In genomic region chr22:20239063-20239950, GRCh38 we compare ENCODE assay signal across 9 cellular contexts. TPM values are rescaled to one million over a fixed set of nuclear protein-coding genes. Genes with fewer than 3 reads are reported as not detected.
A peak's percentile ranks its signal among the peaks of the same experiment; 100 is the strongest.
DNase-seq lines count a peak whose midpoint lies in the region; ATAC-seq, FAIRE-seq and TF ChIP-seq lines count a peak whose summit lies in the region.
"Had no signal": no experiment of that assay in that cellular context is flagged by ENCODE, and none has a peak within 500 bp of the region (broad histone marks: within the 10 kb centered on the region; RNA-seq: fewer than 3 reads in every experiment).

No MANE protein-coding gene starts in this region.

- H3K14ac ChIP-seq in H1 (ENCODE audit: insufficient read length): no peak overlapping the region

- H2BK120ac ChIP-seq in H1 (replicated peaks; ENCODE audit: low read depth, low read length): no peak overlapping the region

- H4K5ac ChIP-seq in H1 (ENCODE audit: insufficient read length, low read depth, low read length): no peak overlapping the region

- peak overlapping the region; percentile 2; the same call in 1 of the 2 replicates for H4K8ac ChIP-seq in H1 (ENCODE audit: extremely low read depth, insufficient read depth, low read length)

- H2BK15ac ChIP-seq in H1 (ENCODE audit: low read length): 0 out of 2 replicates have a peak overlapping the region, but pooled peaks have one; percentile 72

- no peaks in the 10 kb centered on the region for H3K36me3 ChIP-seq in CD4-positive, alpha-beta memory T cell (ENCODE audit: insufficient read depth, low read length)
- H3K36me3 ChIP-seq in H1 (ENCODE audit: control insufficient read depth in 2 of 4, insufficient read depth in 4 of 4, low read length in 3 of 4) (peaks cover 0 to 14% (median 0%) of the 10 kb centered on the region in 4 experiments; a peak in 2 of 8 replicates), vagina (no peaks in the 10 kb centered on the region)

- no peaks in the 10 kb centered on the region for H3K27me3 ChIP-seq in CD4-positive, alpha-beta memory T cell (ENCODE audit: insufficient read depth, low read length)
- H3K27me3 ChIP-seq in H1 (replicated peaks in 1 of 4; ENCODE audit: control insufficient read depth in 3 of 4, extremely low read depth in 1 of 4, insufficient read depth in 3 of 4, low read length in 3 of 4) (no peaks in the 10 kb centered on the region), vagina (no peaks in the 10 kb centered on the region)

- no peak overlapping the region; a peak in 1 of 7 replicates for H3K9ac ChIP-seq in H1 (replicated peaks in 1 of 4; ENCODE audit: extremely low read depth in 1 of 4, low read depth in 3 of 4, low read length in 3 of 4)

- no peak overlapping the region for H3K56ac ChIP-seq in H1 (replicated peaks; ENCODE audit: insufficient read length, low read depth, low read length)

- intact Hi-C loops in CD4-positive, alpha-beta memory T cell (cut with micrococcal nuclease): no loop called here
- intact Hi-C loops in vagina (cut with DNase I): no loop called here

- H4K20me1 ChIP-seq in H1 (replicated peaks in 1 of 2; ENCODE audit: control insufficient read depth in 1 of 2, insufficient read depth in 2 of 2, low read length in 2 of 2): peaks cover 1 to 2% of the 10 kb centered on the region in 2 experiments

- H3K4me1 Mint-ChIP-seq in CD4-positive, alpha-beta memory T cell: peaks cover 11 to 45% (median 28%) of the 10 kb centered on the region in 4 donors

- H3K9me3 Mint-ChIP-seq in CD4-positive, alpha-beta memory T cell: no peaks in the 10 kb centered on the region

- no peaks in the 10 kb centered on the region for H3K36me3 Mint-ChIP-seq in CD4-positive, alpha-beta memory T cell

- no peak overlapping the region for H3K4me3 ChIP-seq in CD4-positive, alpha-beta memory T cell (ENCODE audit: low read length in 2 of 2)
- no peak overlapping the region for H3K4me3 ChIP-seq in H1 (ENCODE audit: extremely low read depth in 1 of 4, insufficient read depth in 2 of 4, low read depth in 3 of 4, low read length in 4 of 4)
- peak overlapping the region in 1 of 2 donors; percentile 21 for H3K4me3 ChIP-seq in vagina

- no peak for FAIRE-seq in H1 (lab: Jason Lieb, UNC)
- FAIRE-seq: colon had no signal

- no peaks in the 10 kb centered on the region for H3K23me2 ChIP-seq in H1 (ENCODE audit: low read depth, low read length)

- H3K4me2 ChIP-seq in H1 (ENCODE audit: insufficient read depth in 1 of 2, low read depth in 2 of 2, low read length in 2 of 2): no peak overlapping the region

- H2BK20ac ChIP-seq in H1 (ENCODE audit: low read length): no peak overlapping the region

- H2AFZ ChIP-seq in H1 (ENCODE audit: low read length): no peak overlapping the region

- no peak overlapping the region for H2BK5ac ChIP-seq in H1 (ENCODE audit: low read depth, low read length)

- ATAC-seq in omental fat pad (ENCODE audit: low FRiP score) (peak; percentile 47), GM18907 (IDR thresholded peaks at IDR 0.05; ENCODE audit: unreplicated experiment) (no peak)

- H3K4ac ChIP-seq in H1 (replicated peaks; ENCODE audit: insufficient read length, low read depth, low read length): no peak overlapping the region

- TF ChIP-seq EP300 in H1 (IDR thresholded peaks at IDR 0.05; ENCODE audit: borderline replicate concordance in 1 of 2, low read depth in 2 of 2, low read length in 2 of 2): no peak

- no peak overlapping the region for H4K91ac ChIP-seq in H1 (replicated peaks; ENCODE audit: insufficient read length, low read length)

- TF ChIP-seq RAD21 in H1 (IDR thresholded peaks at IDR 0.05 in 1 of 2, conservative IDR thresholded peaks at IDR 0.05 in 1 of 2; ENCODE audit: low read depth in 2 of 2, low read length in 2 of 2): no peak

- H3K79me2 ChIP-seq in H1 (ENCODE audit: control insufficient read depth in 1 of 2, insufficient read depth in 2 of 2, low read length in 2 of 2): no peaks in the 10 kb centered on the region

- no peak overlapping the region for H3K23ac ChIP-seq in H1 (ENCODE audit: insufficient read length)

- no peak overlapping the region for H3K18ac ChIP-seq in H1 (ENCODE audit: extremely low read depth, low read length)

- peaks cover 75% of the 10 kb centered on the region for H3K4me1 ChIP-seq in CD4-positive, alpha-beta memory T cell (ENCODE audit: insufficient read depth, low read length)
- peaks cover 0 to 21% (median 12%) of the 10 kb centered on the region in 4 experiments; a peak in 5 of 7 replicates for H3K4me1 ChIP-seq in H1 (replicated peaks in 1 of 4; ENCODE audit: control insufficient read depth in 3 of 4, insufficient read depth in 4 of 4, low read length in 3 of 4)
- peaks cover 43% of the 10 kb centered on the region for H3K4me1 ChIP-seq in vagina

- WGBS in H1 (ENCODE audit: extremely low coverage in 1 of 2, insufficient coverage in 1 of 2, insufficient read length in 1 of 2, insufficient replicate concordance in 2 of 2, low coverage in 1 of 2, low lambda C conversion rate in 2 of 2, missing lambda C conversion rate in 1 of 2), 2 experiments: 86% methylated on average over 30 of the region's 35 CpGs; no CpG with 5 or more reads in 1 of the 2 experiments

- no peaks in the 10 kb centered on the region for H3K27me3 Mint-ChIP-seq in CD4-positive, alpha-beta memory T cell

- no peak overlapping the region for H2BK12ac ChIP-seq in H1 (ENCODE audit: low read depth, low read length)

- TF ChIP-seq POLR2A in H1 (IDR thresholded peaks at IDR 0.05; ENCODE audit: control extremely low read depth in 1 of 2, low read depth in 2 of 2, low read length in 2 of 2) (no peak), vagina (IDR thresholded peaks at IDR 0.05) (no peak)

- no peak overlapping the region for H2AK5ac ChIP-seq in H1 (ENCODE audit: low read depth, low read length)

- peak overlapping the region in 6 of 7 donors; percentile 42 to 82 (median 47) for H3K27ac Mint-ChIP-seq in CD4-positive, alpha-beta memory T cell

- peak overlapping the region; percentile 43 for H3K27ac ChIP-seq in CD4-positive, alpha-beta memory T cell (ENCODE audit: low read depth, low read length)
- H3K27ac ChIP-seq in H1 (ENCODE audit: low read depth, low read length): no peak overlapping the region
- H3K27ac ChIP-seq in vagina: no peak overlapping the region

- TF ChIP-seq CTCF in H1 (IDR thresholded peaks at IDR 0.05; ENCODE audit: control extremely low read depth in 1 of 3, insufficient read depth in 1 of 3, low read depth in 1 of 3, low read length in 3 of 3): peak in 1 of 3 experiments; percentile 18; a peak in 1 of 4 replicates
- no peak for TF ChIP-seq CTCF in omental fat pad (IDR thresholded peaks at IDR 0.05)
- no peak for TF ChIP-seq CTCF in vagina (IDR thresholded peaks at IDR 0.05)

- CTCF ChIA-PET in CD4-positive, alpha-beta memory T cell (lab: Charles Lee; ENCODE audit: partially characterized antibody): interaction anchor here (0.7 to 2.1 kb wide), 5 partner anchors 12 to 82 kb away, joined by 3 to 14 read pairs (median 7); no protein-coding TSS in a partner anchor
- CTCF ChIA-PET in H1 (lab: Charles Lee; ENCODE audit: partially characterized antibody): interaction anchor here (0.6 to 6.5 kb wide), 33 partner anchors 7 to 261 kb away, joined by 3 to 93 read pairs (median 7); partner anchors contain the start of gene CCDC188

- H3K4me3 Mint-ChIP-seq in CD4-positive, alpha-beta memory T cell: peak overlapping the region in 2 of 8 donors; percentile 5 to 20

- POLR2A ChIA-PET in CD4-positive, alpha-beta memory T cell (lab: Charles Lee; ENCODE audit: partially characterized antibody): interaction anchor here (0.7 to 1.6 kb wide), 5 partner anchors 29 to 222 kb away, joined by 3 read pairs; no protein-coding TSS in a partner anchor
- POLR2A ChIA-PET in H1 (lab: Charles Lee; ENCODE audit: partially characterized antibody): interaction anchor here (1.2 to 1.3 kb wide), 2 partner anchors 11 to 64 kb away, joined by 3 read pairs; no protein-coding TSS in a partner anchor

- H3K9me3 ChIP-seq in CD4-positive, alpha-beta memory T cell (ENCODE audit: control insufficient read depth in 1 of 2, low read length in 2 of 2): no peaks in the 10 kb centered on the region
- no peaks in the 10 kb centered on the region for H3K9me3 ChIP-seq in H1 (ENCODE audit: insufficient read depth in 2 of 2, low read depth in 1 of 2, low read length in 1 of 2)
- H3K9me3 ChIP-seq in vagina: no peaks in the 10 kb centered on the region

- no peak for DNase-seq in CD4-positive, alpha-beta memory T cell
- peak; percentile 8 for DNase-seq in NCI-H146 treated with DMSO at 0.1 percent for 48 hours (lab: John Stamatoyannopoulos, UW; ENCODE audit: unreplicated experiment)
- DNase-seq in H1 (ENCODE audit: low read depth in 1 of 2, low spot score in 2 of 2): no peak
- DNase-seq in omental fat pad (ENCODE audit: low spot score): no peak
- DNase-seq in NCI-H2029 (lab: John Stamatoyannopoulos, UW): no peak
- no peak for DNase-seq in globus pallidus (ENCODE audit: low spot score)
- no peak for DNase-seq in vagina (ENCODE audit: extremely low spot score in 2 of 2)

- H3K79me1 ChIP-seq in H1 (ENCODE audit: low read depth, low read length): no peaks in the 10 kb centered on the region; the same call in 1 of the 2 replicates

TF ChIP-seq in H1, 55 proteins besides CTCF, POLR2A, EP300 and RAD21 (continues in another document):
- no peak for TF ChIP-seq EGR1 (IDR thresholded peaks at IDR 0.05; ENCODE audit: borderline replicate concordance, low read depth, low read length)
- no peak for TF ChIP-seq YY1 (IDR thresholded peaks at IDR 0.05; ENCODE audit: low read depth, low read length)
- no peak for TF ChIP-seq TEAD4 (IDR thresholded peaks at IDR 0.05; ENCODE audit: low read depth, low read length)
- no peak for TF ChIP-seq RFX5 (IDR thresholded peaks at IDR 0.05; ENCODE audit: borderline replicate concordance, low read depth, low read length)
- no peak for TF ChIP-seq USF2 (IDR thresholded peaks at IDR 0.05; ENCODE audit: low read length)

RNA-seq across cellular contexts. Expression of gene RTN4R, which starts 28.8 kb away (rescaled TPM):
- total RNA-seq in CD4-positive, alpha-beta memory T cell: 1 to 10 TPM; 2.1 to 2.7 TPM
- polyA plus RNA-seq in CD4-positive, alpha-beta memory T cell: 1 to 10 TPM; 1.7 to 6.3 TPM
- total RNA-seq in H1 (2021; fragmentation: NEBNext Ultra II Directional; extraction: Animal tissue kit (Norgen Biotek cat#: 25700)): 21.8 and 22.5 TPM in 2 replicates
- polyA plus RNA-seq in H1 (2011; rRNA removed): 41.3 and 51.5 TPM in 2 replicates
- polyA plus RNA-seq in H1 (2011; cell fraction: cytosol; rRNA removed): 24.6 TPM
- polyA plus RNA-seq in H1 (2011; cell fraction: nucleus; rRNA removed): 24.0 TPM
- 11.0 to 25.6 TPM (median 23.1 TPM) in 4 replicates for polyA plus RNA-seq in H1 (2012, experiment 1 of 2)
- polyA plus RNA-seq in H1 (2012, experiment 2 of 2): 19.1 TPM
- polyA plus RNA-seq in H1 (2013, experiment 1 of 2): 30.2 TPM
- polyA plus RNA-seq in H1 (2013, experiment 2 of 2): 29.2 TPM
- 10.5 and 13.6 TPM in 2 replicates for polyA minus RNA-seq in H1 (2011; rRNA and poly(A)+ RNA removed)
- 23.1 TPM for polyA minus RNA-seq in H1 (2011; cell fraction: cytosol; rRNA and poly(A)+ RNA removed)
- polyA minus RNA-seq in H1 (2011; cell fraction: nucleus; rRNA and poly(A)+ RNA removed): 9.8 TPM
- total RNA-seq in omental fat pad (1 to 10 TPM in 2 of 4 donors, under 1 TPM in 2; 0.25 to 2.3 (median 1.3) TPM), vagina (4.2 TPM)
